In genomic region chr13:65582160-65582559, GRCh38 we compare ENCODE assay signal across 19 cellular contexts.
DNase-seq lines count a peak whose midpoint lies in the region; ATAC-seq and TF ChIP-seq lines count a peak whose summit lies in the region.
"Had no signal": no experiment of that assay in that cellular context is flagged by ENCODE, and none has a peak within 500 bp of the region (broad histone marks: within the 10 kb centered on the region; RNA-seq: fewer than 3 reads in every experiment).

No MANE protein-coding gene starts in this region.

- peak overlapping the region; percentile 61 for H3K18ac ChIP-seq in mesendoderm (ENCODE audit: low read length)

- in situ Hi-C loops in GM23248 (cut with MboI), result no loop called here

- DNase-seq in natural killer cell, result no peak
- DNase-seq in natural killer cell treated with Interleukin-12 subunit alpha and Interleukin-12 subunit beta and Interleukin-15 and Interleukin-18, amount 100 ng/mL, for 72 hours (ENCODE audit: low spot score), result no peak
- DNase-seq in mesendoderm, result peak; percentile 61
- no peak for DNase-seq in GM23248
- DNase-seq: GF-D8; MV-4-11; NCI-H187; NCI-H446 treated with DMSO at 0.1 percent for 48 hours; NCI-H526 treated with DMSO at 0.1 percent for 48 hours; NK-92 treated with Interleukin-12 subunit alpha and Interleukin-12 subunit beta, amount 100 ng/mL, for 24 hours; SIG-M5; SK-N-SH had no signal

- H3K4me3 Mint-ChIP-seq in natural killer cell, result no peak overlapping the region
- no peak overlapping the region for H3K4me3 Mint-ChIP-seq in natural killer cell treated with Interleukin-12 subunit alpha and Interleukin-12 subunit beta and Interleukin-15 and Interleukin-18, amount 100 ng/mL, for 72 hours
- H3K4me3 Mint-ChIP-seq: IgD-negative memory B cell had no signal

- peak overlapping the region; percentile 97 for H2BK15ac ChIP-seq in mesendoderm (replicated peaks; ENCODE audit: low read depth)

- no peak overlapping the region for H4K8ac ChIP-seq in mesendoderm (ENCODE audit: low read depth, low read length)

- no peaks in the 10 kb centered on the region for H3F3A ChIP-seq in SU-DHL-6 (ENCODE audit: insufficient read depth)
- no peaks in the 10 kb centered on the region for H3F3A ChIP-seq in GM23248 (ENCODE audit: insufficient read depth)

- ATAC-seq in natural killer cell, result no peak
- no peak for ATAC-seq in natural killer cell treated with Interleukin-12 subunit alpha and Interleukin-12 subunit beta and Interleukin-15 and Interleukin-18, amount 100 ng/mL, for 72 hours
- no peak for ATAC-seq in GM19455 (IDR thresholded peaks at IDR 0.05; ENCODE audit: unreplicated experiment)
- no peak for ATAC-seq in HG02885 (IDR thresholded peaks at IDR 0.05; ENCODE audit: poor library complexity, unreplicated experiment)
- ATAC-seq: Panc1 had no signal

- H3K79me2 ChIP-seq in SU-DHL-6 (ENCODE audit: insufficient read depth, low read length) (no peaks in the 10 kb centered on the region), mesendoderm (ENCODE audit: control insufficient read depth, insufficient read depth, low read length) (no peaks in the 10 kb centered on the region), GM23248 (ENCODE audit: insufficient read depth) (no peaks in the 10 kb centered on the region)

- no peaks in the 10 kb centered on the region for H3K4me1 Mint-ChIP-seq in natural killer cell
- no peaks in the 10 kb centered on the region for H3K4me1 Mint-ChIP-seq in natural killer cell treated with Interleukin-12 subunit alpha and Interleukin-12 subunit beta and Interleukin-15 and Interleukin-18, amount 100 ng/mL, for 72 hours (ENCODE audit: low read depth in 2 of 2)
- H3K4me1 Mint-ChIP-seq: IgD-negative memory B cell had no signal

- H2AFZ ChIP-seq in SU-DHL-6 (ENCODE audit: low read depth, low read length, severe bottlenecking) (peak overlapping the region; percentile 40), GM23248 (no peak overlapping the region)

- intact Hi-C loops in natural killer cell (cut with micrococcal nuclease), result no loop called here

- H3K4me3 ChIP-seq in SU-DHL-6 (ENCODE audit: insufficient read depth, low read length, poor library complexity, severe bottlenecking), result no peak overlapping the region
- H3K4me3 ChIP-seq in mesendoderm (ENCODE audit: low read length), result no peak overlapping the region
- H3K4me3 ChIP-seq in GM23248, result no peak overlapping the region
- H3K4me3 ChIP-seq: HAP-1 had no signal

- no peak overlapping the region for H4K5ac ChIP-seq in mesendoderm (ENCODE audit: low read length)

- H2BK5ac ChIP-seq in mesendoderm (ENCODE audit: low read length), result peak overlapping the region; percentile 77

- H2BK120ac ChIP-seq in mesendoderm (ENCODE audit: low read depth, low read length), result peak overlapping the region; percentile 98

- H4K20me1 ChIP-seq in SU-DHL-6 (ENCODE audit: low read depth, low read length), result no peaks in the 10 kb centered on the region
- no peaks in the 10 kb centered on the region for H4K20me1 ChIP-seq in GM23248 (ENCODE audit: insufficient read depth)

- H3K9me2 ChIP-seq in SU-DHL-6 (replicated peaks; ENCODE audit: insufficient read depth, low read length) (no peaks in the 10 kb centered on the region), GM23248 (ENCODE audit: insufficient read depth) (no peaks in the 10 kb centered on the region)
- H3K9me2 ChIP-seq: SK-N-SH had no signal

- H3K27me3 Mint-ChIP-seq in natural killer cell (ENCODE audit: low read depth in 2 of 2), result no peaks in the 10 kb centered on the region
- no peaks in the 10 kb centered on the region for H3K27me3 Mint-ChIP-seq in natural killer cell treated with Interleukin-12 subunit alpha and Interleukin-12 subunit beta and Interleukin-15 and Interleukin-18, amount 100 ng/mL, for 72 hours
- H3K27me3 Mint-ChIP-seq: IgD-negative memory B cell had no signal

- H2AK5ac ChIP-seq in mesendoderm (ENCODE audit: low read length), result no peak overlapping the region

- no peak overlapping the region for H3K23ac ChIP-seq in mesendoderm (ENCODE audit: low read length)

- H3K27me3 ChIP-seq in SU-DHL-6 (ENCODE audit: low read length) (no peaks in the 10 kb centered on the region), mesendoderm (ENCODE audit: insufficient read depth, low read length, poor library complexity) (no peaks in the 10 kb centered on the region), GM23248 (replicated peaks; ENCODE audit: insufficient read depth) (no peaks in the 10 kb centered on the region)

- no peak overlapping the region for H3K9ac ChIP-seq in SU-DHL-6 (ENCODE audit: low read length)
- H3K9ac ChIP-seq in mesendoderm (ENCODE audit: low read length), result no peak overlapping the region
- no peak overlapping the region for H3K9ac ChIP-seq in GM23248
- H3K9ac ChIP-seq: SK-N-SH had no signal

- peak overlapping the region; percentile 87 for H3K4ac ChIP-seq in mesendoderm (ENCODE audit: low read depth, low read length)

- H3K9me3 Mint-ChIP-seq in natural killer cell, result peaks cover 12 to 17% of the 10 kb centered on the region in 2 donors
- peaks cover 17% of the 10 kb centered on the region for H3K9me3 Mint-ChIP-seq in natural killer cell treated with Interleukin-12 subunit alpha and Interleukin-12 subunit beta and Interleukin-15 and Interleukin-18, amount 100 ng/mL, for 72 hours

- H3K4me2 ChIP-seq in SU-DHL-6 (ENCODE audit: low read depth, low read length, poor library complexity, severe bottlenecking), result no peak overlapping the region
- no peak overlapping the region for H3K4me2 ChIP-seq in mesendoderm (ENCODE audit: low read length)
- no peak overlapping the region for H3K4me2 ChIP-seq in GM23248 (ENCODE audit: unreplicated experiment)
- H3K4me2 ChIP-seq: SK-N-SH had no signal

- H3K9me3 ChIP-seq in SU-DHL-6 (ENCODE audit: insufficient read depth, low read length) (no peaks in the 10 kb centered on the region), GM23248 (ENCODE audit: low read depth) (no peaks in the 10 kb centered on the region)
- H3K9me3 ChIP-seq: HAP-1, SK-N-SH had no signal

- no peaks in the 10 kb centered on the region for H3K36me3 Mint-ChIP-seq in natural killer cell
- H3K36me3 Mint-ChIP-seq in natural killer cell treated with Interleukin-12 subunit alpha and Interleukin-12 subunit beta and Interleukin-15 and Interleukin-18, amount 100 ng/mL, for 72 hours, result no peaks in the 10 kb centered on the region
- H3K36me3 Mint-ChIP-seq: IgD-negative memory B cell had no signal

- H3K27ac Mint-ChIP-seq in natural killer cell, result no peak overlapping the region
- H3K27ac Mint-ChIP-seq in natural killer cell treated with Interleukin-12 subunit alpha and Interleukin-12 subunit beta and Interleukin-15 and Interleukin-18, amount 100 ng/mL, for 72 hours, result no peak overlapping the region
- H3K27ac Mint-ChIP-seq: IgD-negative memory B cell had no signal

- peak; percentile 9 for TF ChIP-seq CTCF in natural killer cell (IDR thresholded peaks at IDR 0.05)
- TF ChIP-seq CTCF in SU-DHL-6 (IDR thresholded peaks at IDR 0.05; ENCODE audit: insufficient read depth, low read length, poor library complexity, severe bottlenecking), result no peak

- H3K27ac ChIP-seq in SU-DHL-6 (ENCODE audit: low read depth, low read length), result no peak overlapping the region
- H3K27ac ChIP-seq in mesendoderm (ENCODE audit: low read depth, low read length), result peak overlapping the region; percentile 83
- H3K27ac ChIP-seq in GM23248, result no peak overlapping the region
- H3K27ac ChIP-seq: C4-2B had no signal

- H3K56ac ChIP-seq in mesendoderm (ENCODE audit: low read length), result peak overlapping the region; percentile 50

- H3K4me1 ChIP-seq in mesendoderm (ENCODE audit: control insufficient read depth, low read depth, low read length), result peaks cover 2% of the 10 kb centered on the region
- H3K4me1 ChIP-seq in GM23248 (ENCODE audit: insufficient read depth), result no peaks in the 10 kb centered on the region
- H3K4me1 ChIP-seq: HAP-1 had no signal

- H3K36me3 ChIP-seq in SU-DHL-6 (ENCODE audit: low read length) (no peaks in the 10 kb centered on the region; the same call in 1 of the 2 replicates), mesendoderm (ENCODE audit: control insufficient read depth, insufficient read depth, low read length) (no peaks in the 10 kb centered on the region), GM23248 (ENCODE audit: low read depth) (no peaks in the 10 kb centered on the region)
- H3K36me3 ChIP-seq: HAP-1 had no signal

- H3K79me1 ChIP-seq in mesendoderm (ENCODE audit: low read length), result no peaks in the 10 kb centered on the region
